18 cellular contexts compared by ENCODE assay signal in the genomic region with DNA sequence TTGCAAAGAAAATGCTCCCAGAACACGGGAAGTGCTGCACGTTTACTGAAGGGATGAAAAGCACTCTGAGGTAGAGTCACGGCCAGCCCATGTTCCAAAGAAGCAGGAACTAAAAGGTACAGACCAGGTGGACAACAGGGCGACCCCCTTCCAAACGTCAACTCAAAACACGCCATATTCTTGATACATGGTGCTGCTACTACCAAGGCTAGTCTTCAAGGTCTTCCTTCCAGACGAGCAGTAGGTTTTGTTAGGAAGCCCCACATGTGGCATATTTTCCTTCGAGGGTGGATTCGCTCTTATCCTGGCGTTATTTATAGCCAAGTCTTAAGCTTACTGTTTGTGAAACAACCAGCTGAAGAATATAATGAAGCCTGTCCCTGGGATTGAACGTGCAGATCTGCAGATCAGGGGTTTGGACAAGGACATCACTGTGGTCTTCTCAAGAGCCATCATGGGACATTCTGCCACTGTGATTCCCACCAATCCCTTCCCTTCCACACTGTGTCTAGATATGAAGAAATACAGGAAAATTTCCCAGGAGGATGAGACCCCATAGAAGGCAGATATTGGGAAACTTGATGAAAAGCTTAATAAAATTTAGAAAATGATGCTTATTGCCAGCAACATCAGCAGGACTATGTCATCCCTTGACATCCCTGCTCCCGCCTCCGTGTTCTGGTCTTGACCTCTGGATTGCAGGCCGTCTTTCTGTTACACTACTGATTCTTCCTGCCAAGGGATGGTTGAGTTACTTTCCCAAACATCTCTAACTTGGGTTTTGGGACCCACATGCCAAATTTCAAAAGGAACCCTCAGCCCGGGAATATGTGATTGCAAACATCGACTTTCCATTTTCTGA.
DNase-seq lines count a peak whose midpoint lies in the region; ATAC-seq and TF ChIP-seq lines count a peak whose summit lies in the region.
"Had no signal": no experiment of that assay in that cellular context is flagged by ENCODE, and none has a peak within 500 bp of the region (broad histone marks: within the 10 kb centered on the region; RNA-seq: fewer than 3 reads in every experiment).

No MANE protein-coding gene starts in this region.

- H3K9me3 Mint-ChIP-seq in nephron: peaks cover 26% of the 10 kb centered on the region

- H3K36me3 Mint-ChIP-seq in nephron (ENCODE audit: low read depth): peaks cover 6% of the 10 kb centered on the region
- H3K36me3 Mint-ChIP-seq: CD4-positive, alpha-beta memory T cell had no signal

- no peak for TF ChIP-seq CTCF in fibroblast of mammary gland (conservative IDR thresholded peaks at IDR 0.05; ENCODE audit: control insufficient read depth, insufficient read depth, low read depth, low read length)
- no peak for TF ChIP-seq CTCF in left ventricle myocardium inferior (IDR thresholded peaks at IDR 0.05; ENCODE audit: borderline replicate concordance)
- TF ChIP-seq CTCF in nephron (IDR thresholded peaks at IDR 0.05; ENCODE audit: unreplicated experiment in 3 of 3): no peak
- TF ChIP-seq CTCF in testis (IDR thresholded peaks at IDR 0.05): no peak
- TF ChIP-seq CTCF in coronary artery (IDR thresholded peaks at IDR 0.05): no peak

- H3K27me3 Mint-ChIP-seq in nephron (ENCODE audit: low read depth): peaks cover 4% of the 10 kb centered on the region

- intact Hi-C loops in left ventricle myocardium inferior (cut with micrococcal nuclease) (no loop called here), testis (cut with DNase I; ENCODE audit: low total_unique reads) (no loop called here)

- TF ChIP-seq POLR2A in testis (IDR thresholded peaks at IDR 0.05): no peak

- no peak overlapping the region for H3K4me3 Mint-ChIP-seq in nephron
- H3K4me3 Mint-ChIP-seq: CD4-positive, alpha-beta memory T cell had no signal

- H3K27ac Mint-ChIP-seq in nephron: peak overlapping the region in 2 of 3 experiments; percentile 58 to 77
- H3K27ac Mint-ChIP-seq: CD4-positive, alpha-beta memory T cell had no signal

- peak overlapping the region; percentile 44 for H3K27ac ChIP-seq in left ventricle myocardium inferior (replicated peaks)
- H3K27ac ChIP-seq in testis: no peak overlapping the region
- peak overlapping the region in 1 of 2 donors; percentile 5 for H3K27ac ChIP-seq in coronary artery

- DNase-seq in fibroblast of mammary gland (ENCODE audit: low read depth) (peak; percentile 45), left ventricle myocardium inferior (peak; percentile 44), testis (peak; percentile 47), G401 (ENCODE audit: low spot score) (no peak), coronary artery (ENCODE audit: low spot score) (no peak)
- DNase-seq: ACHN; CD4-positive, alpha-beta memory T cell; DND-41; GF-D8; KG1; NCI-H1048; NCI-H345; NCI-H69; NK-92 treated with Interleukin-12 subunit alpha and Interleukin-12 subunit beta, amount 100 ng/mL, for 24 hours; OCI-M1 had no signal

- H3K9me3 ChIP-seq in left ventricle myocardium inferior (replicated peaks) (peaks cover 28% of the 10 kb centered on the region), testis (no peaks in the 10 kb centered on the region)

- no peak overlapping the region for H3K4me3 ChIP-seq in fibroblast of mammary gland (ENCODE audit: control insufficient read depth, low read depth, low read length)
- H3K4me3 ChIP-seq in left ventricle myocardium inferior: no peak overlapping the region
- H3K4me3 ChIP-seq in testis: no peak overlapping the region
- H3K4me3 ChIP-seq in coronary artery: no peak overlapping the region

- WGBS in testis, 2 donors: 56 to 58% methylated on average over 16 of the region's 16 CpGs

- H3K36me3 ChIP-seq in left ventricle myocardium inferior: no peaks in the 10 kb centered on the region
- H3K36me3 ChIP-seq in testis (ENCODE audit: low read depth, missing control alignments): no peaks in the 10 kb centered on the region

- H3K4me1 Mint-ChIP-seq in nephron: peaks cover 19% of the 10 kb centered on the region
- H3K4me1 Mint-ChIP-seq: CD4-positive, alpha-beta memory T cell had no signal

- H3K27me3 ChIP-seq in left ventricle myocardium inferior (ENCODE audit: low read depth) (no peaks in the 10 kb centered on the region), testis (no peaks in the 10 kb centered on the region)

- in situ Hi-C loops in G401 (cut with HindIII; ENCODE audit: low sequenced_read_pairs): no loop called here

- H3K4me1 ChIP-seq in left ventricle myocardium inferior: peaks cover 24% of the 10 kb centered on the region
- peaks cover 16% of the 10 kb centered on the region for H3K4me1 ChIP-seq in testis

- ATAC-seq in HG02571 (IDR thresholded peaks at IDR 0.05; ENCODE audit: unreplicated experiment) (no peak), GM18858 (IDR thresholded peaks at IDR 0.05; ENCODE audit: unreplicated experiment) (no peak)

Comparison
In these comparisons a context has a peak if more than half of its experiments do, and no peak if none do; other contexts are left out.
1. DNase-seq: peak in fibroblast of mammary gland (single experiment), left ventricle myocardium inferior (single experiment) and testis (single experiment); none in G401 (single experiment) and coronary artery (single experiment).